8 cellular contexts compared by ENCODE assay signal in the genomic region with DNA sequence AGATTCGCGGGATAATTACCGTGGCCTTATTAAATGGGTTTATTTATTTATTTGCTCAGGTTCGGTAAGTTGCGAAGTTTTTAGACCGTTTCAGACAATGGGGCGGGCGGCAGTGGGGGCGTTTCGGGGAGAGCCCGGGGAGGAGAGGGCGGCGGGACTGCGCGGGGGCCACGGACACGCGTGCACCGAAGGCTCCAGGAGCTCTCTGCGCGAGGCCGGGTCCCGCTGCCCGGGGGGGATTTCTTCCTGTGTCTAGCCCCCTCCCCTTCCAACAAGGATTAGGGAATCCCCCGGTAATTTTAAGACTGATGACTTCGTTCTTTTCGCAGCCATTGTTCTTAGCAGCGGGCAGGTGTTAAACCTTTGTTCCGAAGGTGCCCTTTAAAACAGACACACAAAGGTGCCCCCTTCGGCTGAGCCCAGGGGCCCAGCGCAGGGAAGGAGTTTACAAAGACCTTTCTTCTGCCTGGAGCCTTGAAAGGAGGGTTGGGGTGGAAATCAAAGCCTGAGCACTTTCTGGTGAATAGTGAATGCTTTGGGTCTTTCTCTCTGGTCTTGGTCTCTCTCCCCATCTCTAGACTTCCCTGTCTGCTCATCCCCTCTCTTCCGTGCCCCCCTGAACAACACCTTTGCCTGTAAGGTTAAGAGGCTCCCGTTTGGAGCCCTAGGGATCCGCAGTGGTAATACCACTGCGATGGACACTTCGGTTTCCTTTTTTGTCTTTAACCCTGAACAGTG. TPM values are rescaled to one million over a fixed set of nuclear protein-coding genes. Genes with fewer than 3 reads are reported as not detected.
DNase-seq lines count a peak whose midpoint lies in the region; ATAC-seq and TF ChIP-seq lines count a peak whose summit lies in the region.

No MANE protein-coding gene starts in this region.

- H3K27ac ChIP-seq in heart left ventricle = peak overlapping the region; percentile 90 to 100 (median 96)
- peak overlapping the region; percentile 87 to 92 (median 90) for H3K27ac ChIP-seq in esophagus squamous epithelium

- peaks cover 52% of the 10 kb centered on the region for H3K4me1 Mint-ChIP-seq in activated CD8-positive, alpha-beta memory T cell treated with anti-CD3 and anti-CD28 coated beads, Interleukin-2, amount 10 ng/mL, durations not matched to agents 7 days and 5 days
- H3K4me1 Mint-ChIP-seq in progenitor cell of endocrine pancreas (ENCODE audit: low read depth) = peaks cover 32% of the 10 kb centered on the region

- intact Hi-C loops in heart left ventricle (cut with DNase I) = loop anchor here (1.0 to 10.0 kb wide), 31 partner anchors 88 to 892 kb away; no protein-coding TSS in a partner anchor
- intact Hi-C loops in Right ventricle myocardium inferior (cut with DNase I) = loop anchor here (1.0 to 10.0 kb wide), 6 partner anchors 166 to 764 kb away; no protein-coding TSS in a partner anchor
- intact Hi-C loops in esophagus squamous epithelium (cut with DNase I) = loop anchor here (5.0 kb wide), 1 partner anchor 887 kb away; no protein-coding TSS in a partner anchor

- no peaks in the 10 kb centered on the region for H3K27me3 ChIP-seq in heart left ventricle
- H3K27me3 ChIP-seq in esophagus squamous epithelium = peaks cover 0 to 6% (median 0%) of the 10 kb centered on the region in 4 donors

- CTCF ChIA-PET in activated CD8-positive, alpha-beta memory T cell treated with anti-CD3 and anti-CD28 coated beads, Interleukin-2, amount 10 ng/mL, durations not matched to agents 7 days and 5 days (lab: Charles Lee) = interaction anchor here (1.4 to 4.2 kb wide), 3 partner anchors 138 to 290 kb away, joined by 3 to 38 read pairs (median 3); no protein-coding TSS in a partner anchor

- TF ChIP-seq CTCF in heart left ventricle (IDR thresholded peaks at IDR 0.05) (no peak), esophagus squamous epithelium (IDR thresholded peaks at IDR 0.05) (peak in 2 of 6 experiments; percentile 9 to 22), progenitor cell of endocrine pancreas (IDR thresholded peaks at IDR 0.05; ENCODE audit: unreplicated experiment) (no peak)

- peak overlapping the region; percentile 84 for H3K4me3 Mint-ChIP-seq in activated CD8-positive, alpha-beta memory T cell treated with anti-CD3 and anti-CD28 coated beads, Interleukin-2, amount 10 ng/mL, durations not matched to agents 7 days and 5 days
- H3K4me3 Mint-ChIP-seq in progenitor cell of endocrine pancreas (ENCODE audit: low read depth) = peak overlapping the region; percentile 98

- H3K27ac Mint-ChIP-seq in activated CD8-positive, alpha-beta memory T cell treated with anti-CD3 and anti-CD28 coated beads, Interleukin-2, amount 10 ng/mL, durations not matched to agents 7 days and 5 days = peak overlapping the region; percentile 35
- H3K27ac Mint-ChIP-seq in progenitor cell of endocrine pancreas = peak overlapping the region; percentile 94

- H3K4me1 ChIP-seq in heart left ventricle (peaks cover 0 to 61% (median 44%) of the 10 kb centered on the region in 12 donors), esophagus squamous epithelium (peaks cover 13 to 86% (median 30%) of the 10 kb centered on the region in 3 donors)

- TF ChIP-seq POLR2A in heart left ventricle (IDR thresholded peaks at IDR 0.05) (no peak), esophagus squamous epithelium (IDR thresholded peaks at IDR 0.05) (no peak)

- H3K36me3 Mint-ChIP-seq in activated CD8-positive, alpha-beta memory T cell treated with anti-CD3 and anti-CD28 coated beads, Interleukin-2, amount 10 ng/mL, durations not matched to agents 7 days and 5 days = peaks cover 10% of the 10 kb centered on the region
- peaks cover 2% of the 10 kb centered on the region for H3K36me3 Mint-ChIP-seq in progenitor cell of endocrine pancreas (ENCODE audit: insufficient read depth)

- H3K9me3 ChIP-seq in heart left ventricle (no peaks in the 10 kb centered on the region), esophagus squamous epithelium (no peaks in the 10 kb centered on the region)

- H3K36me3 ChIP-seq in heart left ventricle = peaks cover 0 to 14% (median 10%) of the 10 kb centered on the region in 9 donors
- peaks cover 0 to 7% (median 4%) of the 10 kb centered on the region in 3 donors for H3K36me3 ChIP-seq in esophagus squamous epithelium

- ATAC-seq in heart left ventricle = no peak
- ATAC-seq in Right ventricle myocardium inferior = no peak
- ATAC-seq in activated CD8-positive, alpha-beta memory T cell treated with anti-CD3 and anti-CD28 coated beads, Interleukin-2, amount 10 ng/mL, durations not matched to agents 7 days and 5 days = no peak
- ATAC-seq in GM18517 (IDR thresholded peaks at IDR 0.05; ENCODE audit: unreplicated experiment) = no peak
- no peak for ATAC-seq in HG03571 (IDR thresholded peaks at IDR 0.05; ENCODE audit: unreplicated experiment)

- 1% methylated on average over 30 to 36 of the region's 36 CpGs for WGBS in heart left ventricle, 4 donors
- 0 to 3% methylated on average over 20 to 33 of the region's 36 CpGs for WGBS in esophagus squamous epithelium, 2 donors

- H3K4me3 ChIP-seq in heart left ventricle = peak overlapping the region; percentile 68 to 97 (median 87)
- peak overlapping the region; percentile 53 to 93 (median 80) for H3K4me3 ChIP-seq in esophagus squamous epithelium

- DNase-seq in heart left ventricle = no peak
- no peak for DNase-seq in Right ventricle myocardium inferior (ENCODE audit: missing footprints)
- peak; percentile 39 for DNase-seq in activated CD8-positive, alpha-beta memory T cell treated with anti-CD3 and anti-CD28 coated beads, Interleukin-2, amount 10 ng/mL, durations not matched to agents 7 days and 5 days
- no peak for DNase-seq in esophagus squamous epithelium (lab: John Stamatoyannopoulos, UW)
- DNase-seq in progenitor cell of endocrine pancreas (ENCODE audit: low spot score, unreplicated experiment) = no peak
- DNase-seq in NK-92 (lab: John Stamatoyannopoulos, UW; ENCODE audit: unreplicated experiment) = no peak

- peaks cover 12% of the 10 kb centered on the region for H3K27me3 Mint-ChIP-seq in activated CD8-positive, alpha-beta memory T cell treated with anti-CD3 and anti-CD28 coated beads, Interleukin-2, amount 10 ng/mL, durations not matched to agents 7 days and 5 days
- H3K27me3 Mint-ChIP-seq in progenitor cell of endocrine pancreas = no peaks in the 10 kb centered on the region

- no peaks in the 10 kb centered on the region for H3K9me3 Mint-ChIP-seq in activated CD8-positive, alpha-beta memory T cell treated with anti-CD3 and anti-CD28 coated beads, Interleukin-2, amount 10 ng/mL, durations not matched to agents 7 days and 5 days (ENCODE audit: low read depth)
- H3K9me3 Mint-ChIP-seq in progenitor cell of endocrine pancreas (ENCODE audit: low read depth) = no peaks in the 10 kb centered on the region

RNA-seq across cellular contexts. Expression of a gene that starts 2.1 kb away (rescaled TPM):
- total RNA-seq in heart left ventricle (100 to 1,000 TPM in 1 of 9 donors, 10 to 100 TPM in 8; 34.3 to 140 (median 41.4) TPM), Right ventricle myocardium inferior (33.4 TPM), esophagus squamous epithelium (10 to 100 TPM in 3 of 4 donors, 1 to 10 TPM in 1; 9.8 to 42.2 (median 32.4) TPM), progenitor cell of endocrine pancreas (56.6 and 57.8 TPM in 2 replicates)
- polyA plus RNA-seq in heart left ventricle = 10 to 100 TPM; 31.2 to 45.3 TPM
- 10 to 100 TPM; 14.3 to 28.5 TPM for total RNA-seq in activated CD8-positive, alpha-beta memory T cell treated with anti-CD3 and anti-CD28 coated beads, Interleukin-2, amount 10 ng/mL, durations not matched to agents 7 days and 5 days
